Comparison of ENCODE assay signal across 8 cellular contexts in the genomic region with DNA sequence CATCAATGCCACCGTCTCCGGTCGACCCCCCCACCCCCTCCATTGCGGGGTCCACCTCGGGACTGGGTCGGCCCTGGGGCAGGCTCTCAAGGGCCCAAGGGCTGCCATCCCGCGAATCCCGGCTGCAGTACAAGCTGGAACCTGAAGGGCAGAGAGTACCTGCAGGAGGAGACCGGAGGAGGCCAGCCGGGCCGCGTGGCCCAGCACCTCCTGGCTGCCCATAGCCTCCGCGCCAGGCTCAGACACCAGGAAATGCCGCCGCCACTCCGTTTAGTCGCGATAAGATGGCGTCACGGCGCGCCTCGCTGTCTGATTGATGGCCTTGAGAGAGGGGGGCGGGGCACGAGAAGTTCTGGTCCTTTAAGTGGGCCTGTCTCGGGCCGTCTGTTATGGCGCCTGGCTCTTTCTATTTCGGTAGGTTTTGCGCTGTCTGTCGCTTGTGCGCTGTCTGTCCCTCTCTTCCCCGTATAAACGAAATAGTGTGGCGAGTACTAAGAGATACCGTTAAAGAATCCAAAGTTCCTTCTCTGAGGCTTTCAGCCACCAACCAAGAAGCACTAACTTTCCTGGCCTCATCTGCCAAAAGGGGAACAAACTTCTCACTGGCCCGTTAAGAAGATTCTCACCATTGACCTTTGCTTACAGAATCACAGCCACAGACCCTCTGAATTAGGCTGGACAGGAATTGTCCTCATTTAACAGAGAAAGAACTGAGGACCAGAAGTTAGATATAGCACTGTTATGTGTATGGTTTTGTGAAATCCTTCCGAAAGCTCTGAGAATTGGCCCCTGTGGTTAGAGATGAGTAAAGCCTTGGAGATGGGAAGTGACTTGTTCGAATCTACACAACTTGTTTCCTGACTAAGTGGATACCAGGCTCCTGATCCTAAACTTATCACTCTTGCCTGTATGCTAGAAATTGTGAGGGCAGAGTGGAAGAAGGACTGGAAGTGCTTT. TPM values are rescaled to one million over a fixed set of nuclear protein-coding genes. Genes with fewer than 3 reads are reported as not detected.
DNase-seq lines count a peak whose midpoint lies in the region; ATAC-seq and TF ChIP-seq lines count a peak whose summit lies in the region.

A gene with protein sequence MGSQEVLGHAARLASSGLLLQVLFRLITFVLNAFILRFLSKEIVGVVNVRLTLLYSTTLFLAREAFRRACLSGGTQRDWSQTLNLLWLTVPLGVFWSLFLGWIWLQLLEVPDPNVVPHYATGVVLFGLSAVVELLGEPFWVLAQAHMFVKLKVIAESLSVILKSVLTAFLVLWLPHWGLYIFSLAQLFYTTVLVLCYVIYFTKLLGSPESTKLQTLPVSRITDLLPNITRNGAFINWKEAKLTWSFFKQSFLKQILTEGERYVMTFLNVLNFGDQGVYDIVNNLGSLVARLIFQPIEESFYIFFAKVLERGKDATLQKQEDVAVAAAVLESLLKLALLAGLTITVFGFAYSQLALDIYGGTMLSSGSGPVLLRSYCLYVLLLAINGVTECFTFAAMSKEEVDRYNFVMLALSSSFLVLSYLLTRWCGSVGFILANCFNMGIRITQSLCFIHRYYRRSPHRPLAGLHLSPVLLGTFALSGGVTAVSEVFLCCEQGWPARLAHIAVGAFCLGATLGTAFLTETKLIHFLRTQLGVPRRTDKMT (minus strand): TSS at position 257 of the 957 bp plus-strand sequence. CDS start 35 bp downstream, at position 222.

- WGBS in spleen, 5 donors = 1 to 2% (median 1%) methylated on average over 30 to 41 of the region's 41 CpGs

- intact Hi-C loops in spleen (cut with DNase I; ENCODE audit: low total_unique reads) = no loop called here

- H3K27ac ChIP-seq in spleen = peak within 1 kb of the TSS; percentile 91 to 96 (median 94)

- peak within 1 kb of the TSS; percentile 97 for H3K4me3 ChIP-seq in AG04449 (ENCODE audit: low read depth, low read length)
- peak within 1 kb of the TSS; percentile 84 to 98 (median 90) for H3K4me3 ChIP-seq in spleen

- H3K9me3 ChIP-seq in spleen = no peaks in the 10 kb centered on the region

- TF ChIP-seq CTCF in AG04449 (IDR thresholded peaks at IDR 0.05; ENCODE audit: insufficient read depth, low read length, missing control alignments) = peak; percentile 13
- peak in 5 of 11 experiments; percentile 14 to 44 (median 30) for TF ChIP-seq CTCF in spleen (IDR thresholded peaks at IDR 0.05 in 8 of 11, conservative IDR thresholded peaks at IDR 0.05 in 3 of 11)

- CTCF ChIA-PET in AG04449 (lab: Yijun Ruan, JAX) = interaction anchor here (1.5 to 11.0 kb wide), 10 partner anchors 11 to 89 kb away, joined by 4 to 245 read pairs (median 40); no protein-coding TSS in a partner anchor

- DNase-seq in AG04449 (ENCODE audit: low read depth, low spot score) (peak; percentile 78), NCI-H446 (lab: John Stamatoyannopoulos, UW) (peak; percentile 76 to 91), inferior parietal cortex (ENCODE audit: extremely low spot score) (peak; percentile 95), spleen (peak; percentile 99)
- DNase-seq in activated CD4-positive, CD25-positive, alpha-beta regulatory T cell treated with anti-CD3 and anti-CD28 coated beads, Interleukin-2, amount 50 U/mL, for 16 hours (ENCODE audit: low read depth, low spot score) = peak; percentile 98
- DNase-seq in central memory CD4-positive, alpha-beta T cell = peak; percentile 95

- no peaks in the 10 kb centered on the region for H3K27me3 ChIP-seq in spleen (replicated peaks in 1 of 7)

- peaks cover 9 to 74% (median 46%) of the 10 kb centered on the region in 6 donors for H3K4me1 ChIP-seq in spleen

- peaks cover 0 to 26% (median 7%) of the 10 kb centered on the region in 6 donors for H3K36me3 ChIP-seq in spleen

- peak in 2 of 3 donors; percentile 41 to 53 for TF ChIP-seq POLR2A in spleen (IDR thresholded peaks at IDR 0.05)

- ATAC-seq in GM18907 (IDR thresholded peaks at IDR 0.05; ENCODE audit: unreplicated experiment) (peak; percentile 80), HG03159 (IDR thresholded peaks at IDR 0.05; ENCODE audit: unreplicated experiment) (peak; percentile 93)

- POLR2A ChIA-PET in AG04449 (lab: Yijun Ruan, JAX) = interaction anchor here (0.6 kb wide), 1 partner anchor 42 kb away, joined by 3 read pairs; no protein-coding TSS in a partner anchor

RNA-seq across cellular contexts. Expression of the gene that starts here (rescaled TPM):
- total RNA-seq in spleen = 10 to 100 TPM; 12.1 to 25.6 (median 17.8) TPM
- polyA plus RNA-seq in spleen = 1 to 10 TPM; 6.0 to 8.9 (median 8.1) TPM

Comparison
In these comparisons a context has a peak if more than half of its experiments do, and no peak if none do; other contexts are left out.
1. Peak in every context shown above with its lines: DNase-seq, ATAC-seq, H3K4me3 ChIP-seq and H3K27ac ChIP-seq.